In the genomic region with DNA sequence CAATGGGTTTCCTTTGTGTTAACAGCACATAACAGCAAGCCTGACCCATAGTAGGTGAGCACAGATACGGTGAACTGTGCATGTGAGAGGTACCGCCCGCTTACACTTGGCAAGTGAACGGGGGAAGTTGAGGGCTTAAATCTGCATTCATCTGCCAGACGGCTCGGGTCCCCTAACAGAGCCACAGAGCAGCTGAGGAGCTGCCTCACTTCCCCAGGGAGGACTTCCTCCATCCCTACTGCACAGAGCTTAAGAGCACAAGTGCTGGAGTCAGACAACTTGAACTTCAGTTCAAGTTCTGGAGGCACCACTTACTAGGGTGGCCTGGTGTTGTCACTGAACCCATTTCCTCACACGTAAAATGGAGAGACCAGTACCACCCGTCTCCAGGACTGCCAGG, we compare ENCODE assay signal across 26 cellular contexts. TPM values are rescaled to one million over a fixed set of nuclear protein-coding genes. Genes with fewer than 3 reads are reported as not detected.
DNase-seq lines count a peak whose midpoint lies in the region; ATAC-seq and TF ChIP-seq lines count a peak whose summit lies in the region.
"Had no signal": no experiment of that assay in that cellular context is flagged by ENCODE, and none has a peak within 500 bp of the region (broad histone marks: within the 10 kb centered on the region; RNA-seq: fewer than 3 reads in every experiment).

No MANE protein-coding gene starts in this region.

- TF ChIP-seq CTCF in neutrophil (IDR thresholded peaks at IDR 0.05): no peak

- H3K4me3 ChIP-seq in ectodermal cell (ENCODE audit: insufficient read depth, low read depth, low read length) (no peak overlapping the region), neutrophil (ENCODE audit: low read depth in 1 of 2, low read length in 1 of 2) (no peak overlapping the region)

- DNase-seq in Right ventricle myocardium inferior (ENCODE audit: missing footprints) (no peak), cardiac septum (ENCODE audit: low spot score) (no peak), NCI-H2196 treated with DMSO at 0.1 percent for 48 hours (lab: John Stamatoyannopoulos, UW; ENCODE audit: unreplicated experiment) (no peak), NCI-H82 (lab: John Stamatoyannopoulos, UW) (no peak)
- DNase-seq: 8988T; activated CD4-positive, alpha-beta T cell treated with anti-CD3 and anti-CD28 coated beads, Interleukin-2, amount 10 ng/mL, durations not matched to agents 7 days and 5 days; activated naive CD4-positive, alpha-beta T cell treated with anti-CD3 and anti-CD28 coated beads, Interleukin-2, amount 10 ng/mL, durations not matched to agents 7 days and 5 days; central memory CD4-positive, alpha-beta T cell; DMS79 treated with DMSO at 0.1 percent for 48 hours; glutamatergic neuron; GOT3; kidney glomerular epithelial cell; NCI-H1092 treated with DMSO at 0.1 percent for 48 hours; NCI-H187 treated with DMSO at 0.1 percent for 48 hours; NCI-H226; NCI-H748 treated with DMSO at 0.1 percent for 48 hours; SK-N-SH; stimulated activated CD4-positive, alpha-beta T cell treated with anti-CD3 and anti-CD28 coated beads, Interleukin-12 subunit alpha, Interleukin-12 subunit beta, amount 100 ng/mL, for 4 hours; stimulated activated CD4-positive, alpha-beta T cell treated with anti-CD3 and anti-CD28 coated beads, Interleukin-4, amount 100 ng/mL, for 4 hours; stimulated activated naive CD8-positive, alpha-beta T cell treated with anti-CD3 and anti-CD28 coated beads, Interleukin-15, Interleukin-2, amounts not matched to agents 100 U/mL and 50 U/mL, for 24 hours; T-helper 17 cell had no signal

- no peaks in the 10 kb centered on the region for H3K27me3 ChIP-seq in ectodermal cell (ENCODE audit: control insufficient read depth, insufficient read depth, low read length, poor library complexity, severe bottlenecking)
- no peaks in the 10 kb centered on the region for H3K27me3 ChIP-seq in neutrophil

- intact Hi-C loops in Right ventricle myocardium inferior (cut with DNase I): no loop called here
- intact Hi-C loops in cardiac septum (cut with DNase I): no loop called here

- H3K4me1 ChIP-seq in ectodermal cell (ENCODE audit: control insufficient read depth, insufficient read depth, low read length) (peaks cover 21% of the 10 kb centered on the region), neutrophil (ENCODE audit: control insufficient read depth in 1 of 2, insufficient read depth in 1 of 2, low read depth in 1 of 2, low read length in 1 of 2) (peaks cover 3 to 8% of the 10 kb centered on the region in 2 experiments)

- ATAC-seq in Right ventricle myocardium inferior (peak; percentile 21), HG02571 (IDR thresholded peaks at IDR 0.05; ENCODE audit: unreplicated experiment) (no peak), esophagus mucosa (no peak)
- ATAC-seq: stimulated activated naive CD8-positive, alpha-beta T cell treated with anti-CD3 and anti-CD28 coated beads, Interleukin-15, Interleukin-2, amounts not matched to agents 100 U/mL and 50 U/mL, for 24 hours; T-helper 17 cell had no signal

- H3K36me3 ChIP-seq in ectodermal cell (ENCODE audit: control insufficient read depth, insufficient read depth, low read length): no peaks in the 10 kb centered on the region
- peaks cover 54% of the 10 kb centered on the region for H3K36me3 ChIP-seq in neutrophil

- no peaks in the 10 kb centered on the region for H3K9me3 ChIP-seq in ectodermal cell (ENCODE audit: control insufficient read depth, low read length)
- H3K9me3 ChIP-seq in neutrophil: no peaks in the 10 kb centered on the region
- H3K9me3 ChIP-seq: SK-N-SH had no signal

- 95 to 97% methylated on average over 8 of the region's 8 CpGs for WGBS in ectodermal cell, 2 experiments

- H3K27ac ChIP-seq in ectodermal cell (ENCODE audit: insufficient read depth, low read depth, low read length, poor library complexity, severe bottlenecking) (peak overlapping the region; percentile 26), neutrophil (peak overlapping the region; percentile 42)

RNA-seq across cellular contexts. Expression of gene RAB5C, which starts 13.4 kb away (rescaled TPM):
- 45.6 TPM for total RNA-seq in Right ventricle myocardium inferior
- total RNA-seq in cardiac septum: 43.9 TPM
- polyA plus RNA-seq in ectodermal cell (2013, experiment 1 of 4): 85.1 TPM
- polyA plus RNA-seq in ectodermal cell (2013, experiment 2 of 4): 80.5 TPM
- 62.6 TPM for polyA plus RNA-seq in ectodermal cell (2013, experiment 3 of 4)
- polyA plus RNA-seq in ectodermal cell (2013, experiment 4 of 4): 66.4 TPM
- 63.8 TPM for total RNA-seq in esophagus mucosa

RNA-seq across cellular contexts. Expression of gene HSPB9, which starts 18.8 kb away (rescaled TPM):
- total RNA-seq in Right ventricle myocardium inferior (0.11 TPM), cardiac septum (not detected), esophagus mucosa (not detected)
- 0.48 TPM for polyA plus RNA-seq in ectodermal cell (2013, experiment 1 of 4)
- not detected for polyA plus RNA-seq in ectodermal cell (2013, experiment 2 of 4)
- polyA plus RNA-seq in ectodermal cell (2013, experiment 3 of 4): not detected
- 0.28 TPM for polyA plus RNA-seq in ectodermal cell (2013, experiment 4 of 4)
- total RNA-seq: activated CD4-positive, alpha-beta T cell treated with anti-CD3 and anti-CD28 coated beads, Interleukin-2, amount 10 ng/mL, durations not matched to agents 7 days and 5 days; RPMI7951; T-helper 17 cell had no signal

RNA-seq across cellular contexts. Expression of gene KAT2A, which starts 20.2 kb away (rescaled TPM):
- 22.0 TPM for total RNA-seq in Right ventricle myocardium inferior
- total RNA-seq in cardiac septum: 17.3 TPM
- 43.7 TPM for polyA plus RNA-seq in ectodermal cell (2013, experiment 1 of 4)
- 39.4 TPM for polyA plus RNA-seq in ectodermal cell (2013, experiment 2 of 4)
- 37.0 TPM for polyA plus RNA-seq in ectodermal cell (2013, experiment 3 of 4)
- polyA plus RNA-seq in ectodermal cell (2013, experiment 4 of 4): 45.1 TPM
- total RNA-seq in esophagus mucosa: 20.8 TPM

RNA-seq across cellular contexts. Expression of gene DHX58, which starts 28.9 kb away (rescaled TPM):
- total RNA-seq in Right ventricle myocardium inferior (5.0 TPM), cardiac septum (4.5 TPM), esophagus mucosa (6.3 TPM)
- polyA plus RNA-seq in ectodermal cell (2013, experiment 1 of 4): 0.57 TPM
- polyA plus RNA-seq in ectodermal cell (2013, experiment 2 of 4): 0.41 TPM
- polyA plus RNA-seq in ectodermal cell (2013, experiment 3 of 4): 0.91 TPM
- polyA plus RNA-seq in ectodermal cell (2013, experiment 4 of 4): 0.65 TPM

RNA-seq across cellular contexts. Expression of gene KCNH4, which starts 39.6 kb away (rescaled TPM):
- total RNA-seq in Right ventricle myocardium inferior: 0.24 TPM
- total RNA-seq in cardiac septum: not detected
- polyA plus RNA-seq in ectodermal cell (2013, experiment 1 of 4): not detected
- polyA plus RNA-seq in ectodermal cell (2013, experiment 2 of 4): not detected
- not detected for polyA plus RNA-seq in ectodermal cell (2013, experiment 3 of 4)
- polyA plus RNA-seq in ectodermal cell (2013, experiment 4 of 4): 0.04 TPM
- total RNA-seq in esophagus mucosa: not detected
